In genomic region chr1:29539971-29540370, GRCh38 we compare ENCODE assay signal across 26 cellular contexts.
"Had no signal": no experiment of that assay in that cellular context is flagged by ENCODE, and none has a peak within 500 bp of the region (broad histone marks: within the 10 kb centered on the region; RNA-seq: fewer than 3 reads in every experiment).

No MANE protein-coding gene starts in this region.

- H3K4me2 ChIP-seq: hepatocyte had no signal

- H3K4me3 Mint-ChIP-seq: memory B cell; mesothelial cell of epicardium; naive B cell; natural killer cell treated with Interleukin-12 subunit alpha and Interleukin-12 subunit beta and Interleukin-15 and Interleukin-18, amount 100 ng/mL, for 72 hours; neural crest cell; stimulated activated naive B cell treated with anti-CD40 and anti-IgM and Interleukin-4, amounts not matched to agents 10 μg/mL and 1 μg/mL and 100 μg/mL, for 72 hours; stimulated activated naive CD8-positive, alpha-beta T cell treated with anti-CD3 and anti-CD28 coated beads, Interleukin-15, Interleukin-2, amounts not matched to agents 100 ng/mL and 50 ng/mL, for 24 hours; type B pancreatic cell had no signal

- H2AFZ ChIP-seq: hepatocyte, parathyroid adenoma had no signal

- ATAC-seq: esophagus mucosa; gastroesophageal sphincter; heart left ventricle; mucosa of descending colon; natural killer cell treated with Interleukin-12 subunit alpha and Interleukin-12 subunit beta and Interleukin-15 and Interleukin-18, amount 100 ng/mL, for 72 hours; right lobe of liver; stimulated activated naive B cell treated with anti-CD40 and anti-IgM and Interleukin-4, amounts not matched to agents 10 μg/mL and 1 μg/mL and 100 μg/mL, for 72 hours had no signal

- H3K4me1 ChIP-seq: gastroesophageal sphincter, heart left ventricle, parathyroid adenoma, right lobe of liver, thyroid gland had no signal

- H3K27ac ChIP-seq: dorsolateral prefrontal cortex, epithelial cell of prostate, gastroesophageal sphincter, heart left ventricle, hepatocyte, parathyroid adenoma, right lobe of liver, thyroid gland, uterus had no signal

- H3K4me1 Mint-ChIP-seq: memory B cell; mesothelial cell of epicardium; naive B cell; neural crest cell; stimulated activated naive B cell treated with anti-CD40 and anti-IgM and Interleukin-4, amounts not matched to agents 10 μg/mL and 1 μg/mL and 100 μg/mL, for 72 hours had no signal

- H3K27me3 ChIP-seq: dorsolateral prefrontal cortex, hepatocyte, right lobe of liver, thyroid gland, uterus had no signal

- H3K79me2 ChIP-seq: hepatocyte, parathyroid adenoma had no signal

- H3K9me3 Mint-ChIP-seq: natural killer cell treated with Interleukin-12 subunit alpha and Interleukin-12 subunit beta and Interleukin-15 and Interleukin-18, amount 100 ng/mL, for 72 hours; neural crest cell; stimulated activated naive CD8-positive, alpha-beta T cell treated with anti-CD3 and anti-CD28 coated beads, Interleukin-15, Interleukin-2, amounts not matched to agents 100 ng/mL and 50 ng/mL, for 24 hours; type B pancreatic cell had no signal

- H3K36me3 ChIP-seq: gastroesophageal sphincter, heart left ventricle, right lobe of liver, thyroid gland, uterus had no signal

- H3K27ac Mint-ChIP-seq: memory B cell; mesothelial cell of epicardium; naive B cell; natural killer cell treated with Interleukin-12 subunit alpha and Interleukin-12 subunit beta and Interleukin-15 and Interleukin-18, amount 100 ng/mL, for 72 hours; progenitor cell of endocrine pancreas; stimulated activated naive B cell treated with anti-CD40 and anti-IgM and Interleukin-4, amounts not matched to agents 10 μg/mL and 1 μg/mL and 100 μg/mL, for 72 hours; stimulated activated naive CD8-positive, alpha-beta T cell treated with anti-CD3 and anti-CD28 coated beads, Interleukin-15, Interleukin-2, amounts not matched to agents 100 ng/mL and 50 ng/mL, for 24 hours; type B pancreatic cell had no signal

- H3K36me3 Mint-ChIP-seq: memory B cell; mesothelial cell of epicardium; naive B cell; natural killer cell treated with Interleukin-12 subunit alpha and Interleukin-12 subunit beta and Interleukin-15 and Interleukin-18, amount 100 ng/mL, for 72 hours; stimulated activated naive B cell treated with anti-CD40 and anti-IgM and Interleukin-4, amounts not matched to agents 10 μg/mL and 1 μg/mL and 100 μg/mL, for 72 hours; type B pancreatic cell had no signal

- H3K27me3 Mint-ChIP-seq: memory B cell; naive B cell; stimulated activated naive B cell treated with anti-CD40 and anti-IgM and Interleukin-4, amounts not matched to agents 10 μg/mL and 1 μg/mL and 100 μg/mL, for 72 hours had no signal

- H3K4me3 ChIP-seq: dorsolateral prefrontal cortex, gastroesophageal sphincter, heart left ventricle, hepatocyte, lung, mucosa of descending colon, right lobe of liver, thyroid gland, uterus had no signal

- DNase-seq: central memory CD4-positive, alpha-beta T cell; effector CD4-positive, alpha-beta T cell; foreskin fibroblast; mucosa of descending colon; naive B cell; right lobe of liver; stimulated activated CD4-positive, alpha-beta T cell treated with anti-CD3 and anti-CD28 coated beads, Interleukin-15, amount 100 ng/mL, for 24 hours; stimulated activated CD4-positive, alpha-beta T cell treated with anti-CD3 and anti-CD28 coated beads, Interleukin-2, amount 100 ng/mL, for 48 hours; stimulated activated naive B cell treated with anti-CD40 and anti-IgM and Interleukin-4, amounts not matched to agents 10 μg/mL and 1 μg/mL and 100 μg/mL, for 72 hours; thyroid gland; uterus had no signal

- H3K9ac ChIP-seq: parathyroid adenoma had no signal

- H3K9me3 ChIP-seq: mucosa of descending colon, right lobe of liver, thyroid gland, uterus had no signal
